ENCODE assay signal across 1 cellular context in the genomic region with DNA sequence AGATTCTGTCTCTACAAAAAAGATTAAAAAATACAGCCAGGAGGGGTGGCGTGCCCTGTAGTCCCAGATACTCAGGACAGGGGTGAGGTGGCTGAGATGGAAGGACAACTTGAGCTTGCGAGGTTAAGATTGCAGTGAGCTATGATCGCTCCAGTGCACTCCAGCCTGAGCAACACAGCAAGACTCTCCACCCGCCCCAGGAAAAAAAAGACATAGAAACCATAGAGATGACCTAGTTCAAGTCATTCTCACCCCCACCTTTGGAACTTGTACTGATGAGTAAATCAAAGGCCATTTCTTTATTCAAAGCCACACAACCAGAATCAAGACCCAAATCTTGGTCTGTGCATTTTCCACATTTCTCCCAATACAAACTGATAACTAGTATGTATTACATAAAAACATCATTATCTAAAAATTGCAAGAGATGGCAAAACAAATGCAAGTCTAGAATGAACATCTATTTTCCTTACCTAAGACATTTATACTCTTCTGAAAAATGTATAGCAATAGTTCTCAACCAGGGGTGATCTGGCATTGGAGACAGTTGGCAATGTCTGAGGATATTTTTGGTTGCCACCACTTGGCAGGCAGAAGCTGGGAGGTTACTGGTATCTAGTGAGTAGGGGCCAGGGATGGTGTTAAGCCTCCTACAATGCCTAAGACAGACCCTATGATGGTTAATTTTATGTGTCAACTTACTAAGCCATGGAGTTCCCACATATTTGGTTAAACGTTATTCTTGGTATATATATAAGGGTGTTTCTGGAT.
TF ChIP-seq lines count a peak whose summit lies in the region.

No MANE protein-coding gene starts in this region.

TF ChIP-seq in K562, 482 proteins besides CTCF, POLR2A, EP300 and RAD21 (continued from another document):
- TF ChIP-seq, protein P1, sequence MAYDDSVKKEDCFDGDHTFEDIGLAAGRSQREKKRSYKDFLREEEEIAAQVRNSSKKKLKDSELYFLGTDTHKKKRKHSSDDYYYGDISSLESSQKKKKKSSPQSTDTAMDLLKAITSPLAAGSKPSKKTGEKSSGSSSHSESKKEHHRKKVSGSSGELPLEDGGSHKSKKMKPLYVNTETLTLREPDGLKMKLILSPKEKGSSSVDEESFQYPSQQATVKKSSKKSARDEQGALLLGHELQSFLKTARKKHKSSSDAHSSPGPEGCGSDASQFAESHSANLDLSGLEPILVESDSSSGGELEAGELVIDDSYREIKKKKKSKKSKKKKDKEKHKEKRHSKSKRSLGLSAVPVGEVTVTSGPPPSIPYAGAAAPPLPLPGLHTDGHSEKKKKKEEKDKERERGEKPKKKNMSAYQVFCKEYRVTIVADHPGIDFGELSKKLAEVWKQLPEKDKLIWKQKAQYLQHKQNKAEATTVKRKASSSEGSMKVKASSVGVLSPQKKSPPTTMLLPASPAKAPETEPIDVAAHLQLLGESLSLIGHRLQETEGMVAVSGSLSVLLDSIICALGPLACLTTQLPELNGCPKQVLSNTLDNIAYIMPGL (CRISPR knock-in tag; IDR thresholded peaks at IDR 0.05), result no peak
- TF ChIP-seq ZNF146 (CRISPR knock-in tag; IDR thresholded peaks at IDR 0.05; ENCODE audit: unreplicated experiment) (no peak), CSDE1 (IDR thresholded peaks at IDR 0.05) (no peak), NFATC3 (IDR thresholded peaks at IDR 0.05) (no peak), HLTF (IDR thresholded peaks at IDR 0.05) (no peak), BRD9 (IDR thresholded peaks at IDR 0.05; ENCODE audit: low read depth, partially characterized antibody) (no peak)
